ENCODE assay signal across 12 cellular contexts in genomic region chr5:157518963-157519362, GRCh38. TPM values are rescaled to one million over a fixed set of nuclear protein-coding genes. Genes with fewer than 3 reads are reported as not detected.
DNase-seq lines count a peak whose midpoint lies in the region; ATAC-seq and TF ChIP-seq lines count a peak whose summit lies in the region.
"Had no signal": no experiment of that assay in that cellular context is flagged by ENCODE, and none has a peak within 500 bp of the region (broad histone marks: within the 10 kb centered on the region; RNA-seq: fewer than 3 reads in every experiment).

No MANE protein-coding gene starts in this region.

- H3K4me1 Mint-ChIP-seq in T-helper 17 cell: peaks cover 27% of the 10 kb centered on the region

- H3K4me3 ChIP-seq in DND-41 (ENCODE audit: low read depth in 1 of 2, low read length in 2 of 2) (no peak overlapping the region), testis (no peak overlapping the region)

- H3K27me3 ChIP-seq in DND-41 (ENCODE audit: insufficient read depth, low read length, poor library complexity) (no peaks in the 10 kb centered on the region), testis (no peaks in the 10 kb centered on the region)

- ATAC-seq in DND-41 (ENCODE audit: insufficient read depth, low read depth) (0 out of 3 replicates have a peak, but pooled peaks have one; percentile 42), GM18907 (IDR thresholded peaks at IDR 0.05; ENCODE audit: unreplicated experiment) (peak; percentile 77), HG02798 (IDR thresholded peaks at IDR 0.05; ENCODE audit: poor library complexity, unreplicated experiment) (peak; percentile 83), T-helper 17 cell (no peak)
- ATAC-seq: activated CD4-positive, CD25-positive, alpha-beta regulatory T cell treated with anti-CD3 and anti-CD28 coated beads, Interleukin-2, amount 50 U/mL, for 24 hours had no signal

- H3K36me3 Mint-ChIP-seq in T-helper 17 cell (ENCODE audit: low read depth): peaks cover 10% of the 10 kb centered on the region

- H3K36me3 ChIP-seq in DND-41 (ENCODE audit: insufficient read depth, low read length) (no peaks in the 10 kb centered on the region; the same call in 1 of the 2 replicates), testis (ENCODE audit: low read depth, missing control alignments) (no peaks in the 10 kb centered on the region)

- H3K9ac ChIP-seq in DND-41 (ENCODE audit: low read depth, low read length): no peak overlapping the region

- H3K27ac ChIP-seq in DND-41 (ENCODE audit: low read length) (no peak overlapping the region), testis (no peak overlapping the region)
- H3K27ac ChIP-seq: HL-60 had no signal

- no peak overlapping the region for H3K4me3 Mint-ChIP-seq in T-helper 17 cell

- DNase-seq in DND-41 (no peak), T-helper 17 cell (no peak), testis (no peak), NCI-H128 (lab: John Stamatoyannopoulos, UW; ENCODE audit: unreplicated experiment) (no peak), NCI-H82 (lab: John Stamatoyannopoulos, UW) (no peak)
- no peak for DNase-seq in stimulated activated naive CD4-positive, alpha-beta T cell (lab: John Stamatoyannopoulos, UW)
- DNase-seq: NCI-H146, RPMI8226 had no signal

- no peaks in the 10 kb centered on the region for H3K4me1 ChIP-seq in DND-41 (ENCODE audit: insufficient read depth, low read length)
- peaks cover 15% of the 10 kb centered on the region for H3K4me1 ChIP-seq in testis

- no peak overlapping the region for H3K4me2 ChIP-seq in DND-41 (ENCODE audit: insufficient read depth, low read length)

- H3K9me3 ChIP-seq in DND-41 (ENCODE audit: insufficient read depth, low read length, severe bottlenecking): no peaks in the 10 kb centered on the region
- H3K9me3 ChIP-seq in T-helper 17 cell (ENCODE audit: control insufficient read depth, low read length, poor library complexity, severe bottlenecking): no peaks in the 10 kb centered on the region
- H3K9me3 ChIP-seq in testis: no peaks in the 10 kb centered on the region

- TF ChIP-seq CTCF in DND-41 (IDR thresholded peaks at IDR 0.05; ENCODE audit: borderline replicate concordance, extremely low read depth, low read length, poor library complexity, severe bottlenecking) (no peak), testis (IDR thresholded peaks at IDR 0.05) (no peak)

- no peaks in the 10 kb centered on the region for H3K79me2 ChIP-seq in DND-41 (ENCODE audit: insufficient read depth, low read length)

- H4K20me1 ChIP-seq in DND-41 (ENCODE audit: insufficient read depth, low read length): no peaks in the 10 kb centered on the region

- 85 to 86% methylated on average over 6 of the region's 6 CpGs for WGBS in testis, 2 donors

- no peak overlapping the region for H2AFZ ChIP-seq in DND-41 (ENCODE audit: low read depth, low read length)

- intact Hi-C loops in testis (cut with DNase I; ENCODE audit: low total_unique reads): no loop called here

- H3K27me3 Mint-ChIP-seq in T-helper 17 cell: no peaks in the 10 kb centered on the region

- no peak for TF ChIP-seq POLR2A in testis (IDR thresholded peaks at IDR 0.05)

- H3K27ac Mint-ChIP-seq in T-helper 17 cell: peak overlapping the region; percentile 66

RNA-seq across cellular contexts. Expression of gene ADAM19, which starts 56.6 kb away (rescaled TPM):
- total RNA-seq in T-helper 17 cell (100 to 1,000 TPM; 130 to 140 TPM), testis (1 to 10 TPM; 4.5 to 4.9 TPM)
- polyA plus RNA-seq in testis (ENCODE audit: insufficient read depth, low read depth, low replicate concordance): 3.1 TPM

RNA-seq across cellular contexts. Expression of gene NIPAL4, which starts 59.0 kb away (rescaled TPM):
- total RNA-seq in T-helper 17 cell (1 to 10 TPM; 1.5 to 2.3 TPM), testis (under 1 TPM in 1 of 2 donors, not detected in 1; 0.08 TPM)
- 0.18 TPM for polyA plus RNA-seq in testis (ENCODE audit: insufficient read depth, low read depth, low replicate concordance)

Comparison
In these comparisons a context has a peak if more than half of its experiments do, and no peak if none do; other contexts are left out.
1. RNA of gene ADAM19, which starts 56.6 kb away (total RNA-seq): 130 to 140 TPM in T-helper 17 cell; 4.5 to 4.9 TPM in testis; every median in the first group is over 10 times any median in the second.